12 cellular contexts compared by ENCODE assay signal in the genomic region with DNA sequence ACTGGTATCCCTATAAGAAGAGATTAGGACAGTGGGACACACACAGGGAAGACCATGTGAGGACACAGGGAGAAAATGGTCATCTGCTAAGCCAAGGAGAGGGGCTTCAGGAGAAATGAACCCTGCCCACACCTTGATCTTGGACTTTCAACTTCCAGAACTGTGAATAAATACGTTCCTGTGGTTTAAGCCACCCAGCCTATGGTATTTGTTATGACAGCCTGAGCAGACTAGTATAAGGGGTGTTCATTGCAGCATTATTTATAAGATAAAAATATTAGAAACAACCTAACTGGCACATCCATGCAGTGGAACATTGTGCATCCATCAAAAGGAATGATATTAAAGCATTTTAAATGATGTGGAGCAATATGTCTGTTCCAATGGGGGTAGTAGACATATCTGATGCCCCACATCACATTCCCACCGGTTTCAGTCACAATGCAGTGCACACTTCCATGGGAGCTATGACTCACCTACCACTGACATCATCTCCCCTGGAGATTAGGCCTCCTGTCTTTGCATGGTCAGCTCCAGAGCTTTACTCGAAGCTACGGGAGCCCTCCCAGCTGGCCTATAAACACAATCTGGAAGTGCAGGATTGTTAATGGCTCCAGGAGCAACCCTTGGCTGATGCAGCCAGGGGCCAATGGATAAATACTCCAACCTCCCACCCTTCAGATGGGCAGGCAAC. TPM values are rescaled to one million over a fixed set of nuclear protein-coding genes. Genes with fewer than 3 reads are reported as not detected.
DNase-seq lines count a peak whose midpoint lies in the region; ATAC-seq and TF ChIP-seq lines count a peak whose summit lies in the region.
"Had no signal": no experiment of that assay in that cellular context is flagged by ENCODE, and none has a peak within 500 bp of the region (broad histone marks: within the 10 kb centered on the region; RNA-seq: fewer than 3 reads in every experiment).

No MANE protein-coding gene starts in this region.

- TF ChIP-seq RAD21 in Ishikawa (IDR thresholded peaks at IDR 0.05; ENCODE audit: low read depth) = no peak

- no peaks in the 10 kb centered on the region for H4K20me1 ChIP-seq in BLaER1 treated with 17β-estradiol and CSF1 and Interleukin-3, amounts not matched to agents 10 nM and 100 nM

- DNase-seq in brain microvascular endothelial cell (peak; percentile 89), left lung (no peak), germinal center (ENCODE audit: low spot score) (no peak), transverse colon (no peak), SIG-M5 treated with dmso at 0.1 percent for 504 hours (lab: John Stamatoyannopoulos, UW; ENCODE audit: unreplicated experiment) (no peak)
- DNase-seq: activated CD8-positive, alpha-beta memory T cell treated with anti-CD3 and anti-CD28 coated beads for 24 hours; activated naive CD8-positive, alpha-beta T cell treated with anti-CD3 and anti-CD28 coated beads, Interleukin-2, amount 50 U/mL, for 24 hours; foreskin melanocyte had no signal

- no peak for TF ChIP-seq POLR2A in transverse colon (IDR thresholded peaks at IDR 0.05)

- no peaks in the 10 kb centered on the region for H3K36me3 ChIP-seq in BLaER1 treated with 17β-estradiol and CSF1 and Interleukin-3, amounts not matched to agents 10 nM and 100 nM
- H3K36me3 ChIP-seq in brain microvascular endothelial cell (replicated peaks) (no peaks in the 10 kb centered on the region), left lung (no peaks in the 10 kb centered on the region), transverse colon (no peaks in the 10 kb centered on the region)

- peak overlapping the region in 7 of 11 experiments; percentile 6 to 88 (median 79); a peak in 11 of 22 replicates for H3K27ac ChIP-seq in BLaER1 treated with 17β-estradiol and CSF1 and Interleukin-3, amounts not matched to agents 10 nM and 100 nM
- H3K27ac ChIP-seq in brain microvascular endothelial cell (peak overlapping the region; percentile 48), left lung (no peak overlapping the region), transverse colon (no peak overlapping the region)
- H3K27ac ChIP-seq: HL-60 had no signal

- no peak overlapping the region for H3K9ac ChIP-seq in BLaER1 treated with 17β-estradiol and CSF1 and Interleukin-3, amounts not matched to agents 10 nM and 100 nM

- no peaks in the 10 kb centered on the region for H3K27me3 ChIP-seq in BLaER1 treated with 17β-estradiol and CSF1 and Interleukin-3, amounts not matched to agents 10 nM and 100 nM
- H3K27me3 ChIP-seq in brain microvascular endothelial cell (replicated peaks) (no peaks in the 10 kb centered on the region), left lung (no peaks in the 10 kb centered on the region), transverse colon (no peaks in the 10 kb centered on the region)

- TF ChIP-seq EP300 in Ishikawa (IDR thresholded peaks at IDR 0.05; ENCODE audit: borderline replicate concordance) (no peak), transverse colon (IDR thresholded peaks at IDR 0.05; ENCODE audit: low read depth) (no peak)

- H3K4me3 ChIP-seq in BLaER1 treated with 17β-estradiol and CSF1 and Interleukin-3, amounts not matched to agents 10 nM and 100 nM = no peak overlapping the region
- H3K4me3 ChIP-seq in brain microvascular endothelial cell (ENCODE audit: low read depth, low read length) = no peak overlapping the region
- H3K4me3 ChIP-seq in left lung = no peak overlapping the region
- no peak overlapping the region for H3K4me3 ChIP-seq in transverse colon

- 60% methylated on average over 4 of the region's 4 CpGs; no CpG with 5 or more reads in 1 of the 2 donors for WGBS in transverse colon (ENCODE audit: low coverage in 1 of 2), 2 donors

- in situ Hi-C loops in brain microvascular endothelial cell (cut with HindIII; ENCODE audit: low pct_ligation_motif_present, low sequenced_read_pairs) = no loop called here
- in situ Hi-C loops in transverse colon (cut with MboI; ENCODE audit: low pct_ligation_motif_present in 1 of 4, low pct_unique_long_range_greater_than_20kb in 1 of 4, low sequenced_read_pairs in 3 of 4) = loop anchor here in 1 of 4 donors (25.0 kb wide), 1 partner anchor 112 kb away; no protein-coding TSS in a partner anchor

- TF ChIP-seq CTCF in brain microvascular endothelial cell (IDR thresholded peaks at IDR 0.05; ENCODE audit: low read depth, low read length, missing control alignments) (no peak), left lung (IDR thresholded peaks at IDR 0.05) (no peak), transverse colon (IDR thresholded peaks at IDR 0.05) (no peak)

- peak overlapping the region; percentile 62 to 95 (median 86); a peak in 21 of 22 replicates for H3K4me2 ChIP-seq in BLaER1 treated with 17β-estradiol and CSF1 and Interleukin-3, amounts not matched to agents 10 nM and 100 nM

- ATAC-seq in left lung (peak; percentile 30), GM21528 (IDR thresholded peaks at IDR 0.05; ENCODE audit: low FRiP score, unreplicated experiment) (no peak)
- ATAC-seq: activated naive CD8-positive, alpha-beta T cell treated with anti-CD3 and anti-CD28 coated beads, Interleukin-2, amount 50 U/mL, for 24 hours had no signal

- intact Hi-C loops in left lung (cut with DNase I) (no loop called here), transverse colon (cut with DNase I; ENCODE audit: low total_unique reads) (no loop called here)

- peaks cover 6 to 26% (median 19%) of the 10 kb centered on the region in 11 experiments; a peak in 19 of 22 replicates for H3K9me3 ChIP-seq in BLaER1 treated with 17β-estradiol and CSF1 and Interleukin-3, amounts not matched to agents 10 nM and 100 nM (replicated peaks in 1 of 11)
- H3K9me3 ChIP-seq in left lung = no peaks in the 10 kb centered on the region
- H3K9me3 ChIP-seq in transverse colon = no peaks in the 10 kb centered on the region

- peaks cover 24 to 38% (median 34%) of the 10 kb centered on the region in 10 experiments for H3K4me1 ChIP-seq in BLaER1 treated with 17β-estradiol and CSF1 and Interleukin-3, amounts not matched to agents 10 nM and 100 nM
- H3K4me1 ChIP-seq in left lung (no peaks in the 10 kb centered on the region), transverse colon (no peaks in the 10 kb centered on the region)

TF ChIP-seq in Ishikawa, 13 proteins besides CTCF, POLR2A, EP300 and RAD21:
- TF ChIP-seq, protein P1, sequence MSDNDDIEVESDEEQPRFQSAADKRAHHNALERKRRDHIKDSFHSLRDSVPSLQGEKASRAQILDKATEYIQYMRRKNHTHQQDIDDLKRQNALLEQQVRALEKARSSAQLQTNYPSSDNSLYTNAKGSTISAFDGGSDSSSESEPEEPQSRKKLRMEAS (IDR thresholded peaks at IDR 0.05) = peak; percentile 39; the same call in 1 of the 2 replicates
- no peak for TF ChIP-seq TAF1 (IDR thresholded peaks at IDR 0.05; ENCODE audit: low read depth)
- TF ChIP-seq, protein P2, sequence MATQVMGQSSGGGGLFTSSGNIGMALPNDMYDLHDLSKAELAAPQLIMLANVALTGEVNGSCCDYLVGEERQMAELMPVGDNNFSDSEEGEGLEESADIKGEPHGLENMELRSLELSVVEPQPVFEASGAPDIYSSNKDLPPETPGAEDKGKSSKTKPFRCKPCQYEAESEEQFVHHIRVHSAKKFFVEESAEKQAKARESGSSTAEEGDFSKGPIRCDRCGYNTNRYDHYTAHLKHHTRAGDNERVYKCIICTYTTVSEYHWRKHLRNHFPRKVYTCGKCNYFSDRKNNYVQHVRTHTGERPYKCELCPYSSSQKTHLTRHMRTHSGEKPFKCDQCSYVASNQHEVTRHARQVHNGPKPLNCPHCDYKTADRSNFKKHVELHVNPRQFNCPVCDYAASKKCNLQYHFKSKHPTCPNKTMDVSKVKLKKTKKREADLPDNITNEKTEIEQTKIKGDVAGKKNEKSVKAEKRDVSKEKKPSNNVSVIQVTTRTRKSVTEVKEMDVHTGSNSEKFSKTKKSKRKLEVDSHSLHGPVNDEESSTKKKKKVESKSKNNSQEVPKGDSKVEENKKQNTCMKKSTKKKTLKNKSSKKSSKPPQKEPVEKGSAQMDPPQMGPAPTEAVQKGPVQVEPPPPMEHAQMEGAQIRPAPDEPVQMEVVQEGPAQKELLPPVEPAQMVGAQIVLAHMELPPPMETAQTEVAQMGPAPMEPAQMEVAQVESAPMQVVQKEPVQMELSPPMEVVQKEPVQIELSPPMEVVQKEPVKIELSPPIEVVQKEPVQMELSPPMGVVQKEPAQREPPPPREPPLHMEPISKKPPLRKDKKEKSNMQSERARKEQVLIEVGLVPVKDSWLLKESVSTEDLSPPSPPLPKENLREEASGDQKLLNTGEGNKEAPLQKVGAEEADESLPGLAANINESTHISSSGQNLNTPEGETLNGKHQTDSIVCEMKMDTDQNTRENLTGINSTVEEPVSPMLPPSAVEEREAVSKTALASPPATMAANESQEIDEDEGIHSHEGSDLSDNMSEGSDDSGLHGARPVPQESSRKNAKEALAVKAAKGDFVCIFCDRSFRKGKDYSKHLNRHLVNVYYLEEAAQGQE (IDR thresholded peaks at IDR 0.05; ENCODE audit: low read depth) = no peak
- no peak for TF ChIP-seq YY1 (IDR thresholded peaks at IDR 0.05; ENCODE audit: low read depth)
- TF ChIP-seq TEAD4 (IDR thresholded peaks at IDR 0.05) = 0 out of 2 replicates have a peak, but pooled peaks have one; percentile 21
- TF ChIP-seq CREB1 (IDR thresholded peaks at IDR 0.05; ENCODE audit: low read depth) = no peak
TF ChIP-seq in Ishikawa: peak in this region for 2.

RNA-seq across cellular contexts. Expression of a gene that starts 38.9 kb away (rescaled TPM):
- 1 to 10 TPM; 3.6 to 4.0 TPM for total RNA-seq in left lung
- 1 to 10 TPM in 1 of 4 donors, under 1 TPM in 2, not detected in 1; 0.20 to 1.2 (median 0.95) TPM for total RNA-seq in transverse colon

Comparison
In these comparisons a context has a peak if more than half of its experiments do, and no peak if none do; other contexts are left out.
1. H3K27ac ChIP-seq: peak in BLaER1 treated with 17β-estradiol and CSF1 and Interleukin-3, amounts not matched to agents 10 nM and 100 nM (7 of 11) and brain microvascular endothelial cell (single experiment); none in left lung (0 of 2) and transverse colon (0 of 4).